Comparison of ENCODE assay signal across 7 cellular contexts in genomic region chr12:9326849-9327248, GRCh38.
DNase-seq lines count a peak whose midpoint lies in the region; ATAC-seq, FAIRE-seq and TF ChIP-seq lines count a peak whose summit lies in the region.
"Not testable (repeated sequence)": the region's sequence is repeated elsewhere in the genome, so short reads cannot be mapped to it uniquely, and the experiment has no call there.

No MANE protein-coding gene starts in this region.

- H3K36me3 ChIP-seq in BLaER1 treated with 17β-estradiol and CSF1 and Interleukin-3, amounts not matched to agents 10 nM and 100 nM; astrocyte (ENCODE audit: insufficient read depth, low read length); neural progenitor cell: not testable (repeated sequence)

- not testable (repeated sequence) for TF ChIP-seq CTCF in astrocyte (IDR thresholded peaks at IDR 0.05; ENCODE audit: insufficient read depth, low read depth, low read length); natural killer cell (IDR thresholded peaks at IDR 0.05); neural progenitor cell (IDR thresholded peaks at IDR 0.05)

- H4K20me1 ChIP-seq in BLaER1 treated with 17β-estradiol and CSF1 and Interleukin-3, amounts not matched to agents 10 nM and 100 nM; astrocyte (ENCODE audit: insufficient read depth, low read length); neural progenitor cell (ENCODE audit: low read depth): not testable (repeated sequence)

- not testable (repeated sequence) for H3K4me3 ChIP-seq in BLaER1 treated with 17β-estradiol and CSF1 and Interleukin-3, amounts not matched to agents 10 nM and 100 nM; astrocyte (ENCODE audit: insufficient read depth, low read depth, low read length); neural progenitor cell

- peaks cover 0 to 15% (median 11%) of the 10 kb centered on the region in 10 experiments; a peak in 14 of 20 replicates for H3K4me1 ChIP-seq in BLaER1 treated with 17β-estradiol and CSF1 and Interleukin-3, amounts not matched to agents 10 nM and 100 nM
- not testable (repeated sequence) for H3K4me1 ChIP-seq in astrocyte (ENCODE audit: insufficient read depth, low read length); neural progenitor cell

- H3K27me3 ChIP-seq in BLaER1 treated with 17β-estradiol and CSF1 and Interleukin-3, amounts not matched to agents 10 nM and 100 nM; astrocyte (ENCODE audit: insufficient read depth, low read length); neural progenitor cell: not testable (repeated sequence)

- H3K4me2 ChIP-seq in BLaER1 treated with 17β-estradiol and CSF1 and Interleukin-3, amounts not matched to agents 10 nM and 100 nM = peak overlapping the region in 8 of 11 experiments; percentile 22 to 63 (median 35); a peak in 14 of 22 replicates
- H3K4me2 ChIP-seq in astrocyte (ENCODE audit: low read length); neural progenitor cell: not testable (repeated sequence)

- intact Hi-C loops in natural killer cell (cut with micrococcal nuclease) = not testable (repeated sequence)

- not testable (repeated sequence) for H3K79me2 ChIP-seq in astrocyte (ENCODE audit: insufficient read depth, low read length); neural progenitor cell (ENCODE audit: low read depth)

- not testable (repeated sequence) for H3K4me3 Mint-ChIP-seq in activated naive CD8-positive, alpha-beta T cell; neural progenitor cell; stimulated activated effector memory CD8-positive, alpha-beta T cell treated with anti-CD3 and anti-CD28 coated beads, Interleukin-12 subunit alpha, Interleukin-12 subunit beta, amount 100 ng/mL, for 72 hours
- H3K4me3 Mint-ChIP-seq in astrocyte (ENCODE audit: unreplicated experiment) (peak overlapping the region; percentile 9), natural killer cell (peak overlapping the region; percentile 72)

- FAIRE-seq in astrocyte (lab: Jason Lieb, UNC) = not testable (repeated sequence)

- H3K9me3 ChIP-seq in BLaER1 treated with 17β-estradiol and CSF1 and Interleukin-3, amounts not matched to agents 10 nM and 100 nM (replicated peaks in 1 of 11); astrocyte (ENCODE audit: insufficient read depth, low read depth, low read length); neural progenitor cell (ENCODE audit: low read depth): not testable (repeated sequence)

- not testable (repeated sequence) for H3K9me3 Mint-ChIP-seq in activated naive CD8-positive, alpha-beta T cell (ENCODE audit: low read depth); astrocyte (ENCODE audit: unreplicated experiment); natural killer cell; neural progenitor cell; stimulated activated effector memory CD8-positive, alpha-beta T cell treated with anti-CD3 and anti-CD28 coated beads, Interleukin-12 subunit alpha, Interleukin-12 subunit beta, amount 100 ng/mL, for 72 hours

- not testable (repeated sequence) for H3F3A ChIP-seq in neural progenitor cell (ENCODE audit: low read depth)

- H3K9ac ChIP-seq in BLaER1 treated with 17β-estradiol and CSF1 and Interleukin-3, amounts not matched to agents 10 nM and 100 nM; astrocyte (ENCODE audit: low read length); neural progenitor cell: not testable (repeated sequence)

- not testable (repeated sequence) for H3K27ac ChIP-seq in BLaER1 treated with 17β-estradiol and CSF1 and Interleukin-3, amounts not matched to agents 10 nM and 100 nM; astrocyte (ENCODE audit: low read depth, low read length); neural progenitor cell

- H3K27ac Mint-ChIP-seq in activated naive CD8-positive, alpha-beta T cell = peak overlapping the region; percentile 34
- not testable (repeated sequence) for H3K27ac Mint-ChIP-seq in astrocyte (ENCODE audit: unreplicated experiment)
- peak overlapping the region; percentile 8 to 76 for H3K27ac Mint-ChIP-seq in natural killer cell
- H3K27ac Mint-ChIP-seq in neural progenitor cell = peak overlapping the region; percentile 72
- peak overlapping the region; percentile 43 for H3K27ac Mint-ChIP-seq in stimulated activated effector memory CD8-positive, alpha-beta T cell treated with anti-CD3 and anti-CD28 coated beads, Interleukin-12 subunit alpha, Interleukin-12 subunit beta, amount 100 ng/mL, for 72 hours

- not testable (repeated sequence) for H3K36me3 Mint-ChIP-seq in activated naive CD8-positive, alpha-beta T cell; astrocyte (ENCODE audit: low read depth, unreplicated experiment); natural killer cell; neural progenitor cell; stimulated activated effector memory CD8-positive, alpha-beta T cell treated with anti-CD3 and anti-CD28 coated beads, Interleukin-12 subunit alpha, Interleukin-12 subunit beta, amount 100 ng/mL, for 72 hours

- peaks cover 25% of the 10 kb centered on the region for H3K4me1 Mint-ChIP-seq in activated naive CD8-positive, alpha-beta T cell (ENCODE audit: low read depth)
- not testable (repeated sequence) for H3K4me1 Mint-ChIP-seq in astrocyte (ENCODE audit: low read depth, unreplicated experiment); neural progenitor cell
- peaks cover 21% of the 10 kb centered on the region in 2 donors for H3K4me1 Mint-ChIP-seq in natural killer cell
- H3K4me1 Mint-ChIP-seq in stimulated activated effector memory CD8-positive, alpha-beta T cell treated with anti-CD3 and anti-CD28 coated beads, Interleukin-12 subunit alpha, Interleukin-12 subunit beta, amount 100 ng/mL, for 72 hours = peaks cover 22% of the 10 kb centered on the region

- H3K27me3 Mint-ChIP-seq in activated naive CD8-positive, alpha-beta T cell; natural killer cell (ENCODE audit: low read depth in 2 of 2); neural progenitor cell (ENCODE audit: insufficient read depth, low read depth): not testable (repeated sequence)
- peaks cover 20% of the 10 kb centered on the region for H3K27me3 Mint-ChIP-seq in astrocyte (ENCODE audit: low read depth, unreplicated experiment)

- not testable (repeated sequence) for H2AFZ ChIP-seq in astrocyte (ENCODE audit: low read depth, low read length); neural progenitor cell (replicated peaks)

- DNase-seq in astrocyte (ENCODE audit: low read depth); natural killer cell; neural progenitor cell (ENCODE audit: low spot score); stimulated activated effector memory CD8-positive, alpha-beta T cell treated with anti-CD3 and anti-CD28 coated beads, Interleukin-12 subunit alpha, Interleukin-12 subunit beta, amount 100 ng/mL, for 72 hours (ENCODE audit: low spot score in 2 of 2): not testable (repeated sequence)
- DNase-seq in mesenteric fat pad (ENCODE audit: low spot score) = peak; percentile 60

- not testable (repeated sequence) for ATAC-seq in natural killer cell; stimulated activated effector memory CD8-positive, alpha-beta T cell treated with anti-CD3 and anti-CD28 coated beads, Interleukin-12 subunit alpha, Interleukin-12 subunit beta, amount 100 ng/mL, for 72 hours
